Comparison of ENCODE assay signal across 9 cellular contexts in genomic region chr5:59608745-59609144, GRCh38.
DNase-seq lines count a peak whose midpoint lies in the region; ATAC-seq and TF ChIP-seq lines count a peak whose summit lies in the region.
"Had no signal": no experiment of that assay in that cellular context is flagged by ENCODE, and none has a peak within 500 bp of the region (broad histone marks: within the 10 kb centered on the region; RNA-seq: fewer than 3 reads in every experiment).

No MANE protein-coding gene starts in this region.

- H3K9me3 ChIP-seq in fibroblast of lung (ENCODE audit: control insufficient read depth, insufficient read depth, low read depth, low read length) (no peaks in the 10 kb centered on the region), esophagus squamous epithelium (no peaks in the 10 kb centered on the region)

- DNase-seq in KBM-7 (peak; percentile 48), fibroblast of lung (ENCODE audit: low read depth in 2 of 2) (peak; percentile 22 to 70), DMS53 (lab: John Stamatoyannopoulos, UW) (no peak), esophagus squamous epithelium (lab: John Stamatoyannopoulos, UW) (no peak)
- DNase-seq: retina, T-cell had no signal

- H3K27me3 ChIP-seq in fibroblast of lung (ENCODE audit: control insufficient read depth, insufficient read depth, low read length), result no peaks in the 10 kb centered on the region
- H3K27me3 ChIP-seq in esophagus squamous epithelium, result no peaks in the 10 kb centered on the region

- H2AFZ ChIP-seq in fibroblast of lung (ENCODE audit: low read length), result no peak overlapping the region

- H3K4me1 ChIP-seq in fibroblast of lung (ENCODE audit: control insufficient read depth, extremely low read depth, insufficient read depth, low read length) (no peaks in the 10 kb centered on the region), esophagus squamous epithelium (peaks cover 0 to 4% (median 3%) of the 10 kb centered on the region in 3 donors)

- H4K20me1 ChIP-seq in fibroblast of lung (ENCODE audit: control insufficient read depth, extremely low read depth, insufficient read depth, low read length), result no peaks in the 10 kb centered on the region

- ATAC-seq in GM18867 (IDR thresholded peaks at IDR 0.05; ENCODE audit: unreplicated experiment), result peak; percentile 64
- ATAC-seq in GM21717 (IDR thresholded peaks at IDR 0.05; ENCODE audit: unreplicated experiment), result peak; percentile 69
- no peak for ATAC-seq in GM19467 (IDR thresholded peaks at IDR 0.05; ENCODE audit: unreplicated experiment)
- ATAC-seq: T-cell had no signal

- H3K36me3 ChIP-seq in fibroblast of lung (ENCODE audit: control insufficient read depth, insufficient read depth, low read length) (no peaks in the 10 kb centered on the region), esophagus squamous epithelium (no peaks in the 10 kb centered on the region)

- in situ Hi-C loops in KBM-7 (cut with MboI; ENCODE audit: low pct_unique_long_range_greater_than_20kb, low sequenced_read_pairs), result no loop called here

- H3K4me3 ChIP-seq in fibroblast of lung (replicated peaks in 1 of 4; ENCODE audit: control extremely low read depth in 1 of 4, insufficient read depth in 1 of 4, low read depth in 3 of 4, low read length in 4 of 4), result no peak overlapping the region
- no peak overlapping the region for H3K4me3 ChIP-seq in esophagus squamous epithelium

- H3K27ac ChIP-seq in fibroblast of lung (ENCODE audit: insufficient read depth, low read length) (no peak overlapping the region), esophagus squamous epithelium (no peak overlapping the region)

- intact Hi-C loops in esophagus squamous epithelium (cut with DNase I), result no loop called here

- H3K4me2 ChIP-seq in fibroblast of lung (ENCODE audit: extremely low read depth, insufficient read depth, low read length), result no peak overlapping the region

- no peaks in the 10 kb centered on the region for H3K79me2 ChIP-seq in fibroblast of lung (ENCODE audit: control insufficient read depth, insufficient read depth, low read length)

- no peak overlapping the region for H3K9ac ChIP-seq in fibroblast of lung (ENCODE audit: insufficient read depth, low read length)

- TF ChIP-seq POLR2A in esophagus squamous epithelium (IDR thresholded peaks at IDR 0.05), result no peak

- 76 to 87% methylated on average over 2 of the region's 2 CpGs for WGBS in esophagus squamous epithelium, 2 donors

- TF ChIP-seq CTCF in fibroblast of lung (conservative IDR thresholded peaks at IDR 0.05 in 1 of 2, IDR thresholded peaks at IDR 0.05 in 1 of 2; ENCODE audit: low read depth in 1 of 2, low read length in 2 of 2), result no peak
- TF ChIP-seq CTCF in esophagus squamous epithelium (IDR thresholded peaks at IDR 0.05), result no peak

Comparison
In these comparisons a context has a peak if more than half of its experiments do, and no peak if none do; other contexts are left out.
1. DNase-seq: peak in KBM-7 (single experiment) and fibroblast of lung (2 of 2); none in DMS53 (single experiment) and esophagus squamous epithelium (single experiment).